9 cellular contexts compared by ENCODE assay signal in the genomic region with DNA sequence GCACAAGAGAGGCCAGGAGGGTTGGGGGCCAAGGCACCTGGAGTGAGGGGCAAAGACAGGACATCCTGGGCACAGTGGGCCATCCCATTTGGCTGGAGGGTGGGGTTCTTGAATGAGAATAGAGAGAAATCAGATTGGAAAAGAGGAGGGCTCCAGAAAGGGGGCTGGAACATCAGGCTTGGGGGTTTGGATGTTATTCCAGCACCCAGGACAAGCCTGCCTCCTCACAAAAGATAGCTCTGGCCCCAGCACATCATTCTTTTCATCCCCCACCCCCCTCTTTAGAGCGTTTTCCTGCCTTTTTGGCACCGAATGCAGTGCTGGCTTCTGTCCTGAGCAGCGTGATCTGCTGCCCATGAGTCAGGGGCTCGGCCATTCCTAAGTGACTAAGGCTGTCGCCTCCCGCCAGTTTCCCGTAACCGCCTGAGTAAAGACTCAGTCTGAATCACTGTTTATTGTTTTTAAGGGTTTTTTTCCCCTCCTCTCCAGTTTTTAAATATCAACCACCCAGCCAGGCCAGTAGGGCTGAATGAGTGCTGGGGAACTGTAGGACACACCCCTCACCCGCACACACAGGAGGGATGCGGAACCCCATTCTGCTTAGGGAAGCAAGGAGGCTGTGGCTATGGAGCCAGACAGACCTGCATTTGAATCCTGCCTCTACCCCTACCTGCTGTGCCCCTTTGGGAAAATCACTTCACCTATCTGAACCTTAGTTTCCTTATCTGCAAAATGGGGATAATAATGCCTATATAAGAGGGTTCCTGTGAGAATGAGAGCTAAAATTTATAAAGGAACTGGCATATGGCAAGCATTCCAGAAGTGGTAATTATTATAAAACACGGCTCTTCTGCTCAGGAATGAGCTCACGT. TPM values are rescaled to one million over a fixed set of nuclear protein-coding genes. Genes with fewer than 3 reads are reported as not detected.
DNase-seq lines count a peak whose midpoint lies in the region; ATAC-seq and TF ChIP-seq lines count a peak whose summit lies in the region.
"Had no signal": no experiment of that assay in that cellular context is flagged by ENCODE, and none has a peak within 500 bp of the region (broad histone marks: within the 10 kb centered on the region; RNA-seq: fewer than 3 reads in every experiment).

No MANE protein-coding gene starts in this region.

- DNase-seq in GM23248: peak; percentile 99
- DNase-seq in amniotic epithelial cell (ENCODE audit: low read depth): peak; percentile 78
- DNase-seq in left ventricle myocardium superior: peak; percentile 85
- peak; percentile 97 for DNase-seq in retinal pigment epithelial cell (ENCODE audit: low read depth)
- DNase-seq in activated effector memory CD4-positive, alpha-beta T cell treated with Interleukin-2 at 50 U/mL for 16 hours: no peak
- no peak for DNase-seq in NCI-H1436 treated with DMSO at 0.1 percent for 48 hours (lab: John Stamatoyannopoulos, UW)
- DNase-seq in activated naive CD4-positive, alpha-beta T cell treated with anti-CD3 and anti-CD28 coated beads, Interleukin-2, amount 50 U/mL, for 72 hours (ENCODE audit: low spot score in 2 of 2): no peak
- DNase-seq in activated naive CD4-positive, alpha-beta T cell treated with anti-CD3 and anti-CD28 coated beads, Interleukin-2, amount 50 U/mL, for 16 hours: no peak
- DNase-seq: activated naive CD8-positive, alpha-beta T cell treated with anti-CD3 and anti-CD28 coated beads, Interleukin-2, amount 10 ng/mL, durations not matched to agents 7 days and 5 days had no signal

- peaks cover 38% of the 10 kb centered on the region for H3K4me1 ChIP-seq in GM23248 (ENCODE audit: insufficient read depth)

- 1 to 3% methylated on average over 12 of the region's 12 CpGs for WGBS in GM23248 (ENCODE audit: low coverage in 1 of 2, low lambda C conversion rate in 2 of 2, missing lambda C conversion rate in 2 of 2), 2 experiments

- H3K36me3 ChIP-seq in GM23248 (ENCODE audit: low read depth): no peaks in the 10 kb centered on the region

- peaks cover 19% of the 10 kb centered on the region; the same call in 1 of the 2 replicates for H3F3A ChIP-seq in GM23248 (ENCODE audit: insufficient read depth)

- peak overlapping the region; percentile 64 for H3K9ac ChIP-seq in GM23248

- no peaks in the 10 kb centered on the region for H3K27me3 ChIP-seq in GM23248 (replicated peaks; ENCODE audit: insufficient read depth)

- in situ Hi-C loops in GM23248 (cut with MboI): no loop called here

- no peaks in the 10 kb centered on the region for H4K20me1 ChIP-seq in GM23248 (ENCODE audit: insufficient read depth)

- H3K79me2 ChIP-seq in GM23248 (ENCODE audit: insufficient read depth): no peaks in the 10 kb centered on the region

- H3K4me3 ChIP-seq in GM23248: peak overlapping the region; percentile 33
- no peak overlapping the region for H3K4me3 ChIP-seq in retinal pigment epithelial cell (ENCODE audit: low read length)

- peak; percentile 9 for TF ChIP-seq CTCF in retinal pigment epithelial cell (conservative IDR thresholded peaks at IDR 0.05; ENCODE audit: low read depth, low read length)

- H3K4me2 ChIP-seq in GM23248 (ENCODE audit: unreplicated experiment): peak overlapping the region; percentile 77

- H2AFZ ChIP-seq in GM23248: peak overlapping the region; percentile 46

- peak overlapping the region; percentile 79 for H3K27ac ChIP-seq in GM23248

- no peaks in the 10 kb centered on the region for H3K9me3 Mint-ChIP-seq in activated naive CD4-positive, alpha-beta T cell treated with anti-CD3 and anti-CD28 coated beads, Interleukin-2, amount 50 U/mL, for 72 hours
- H3K9me3 Mint-ChIP-seq: activated naive CD8-positive, alpha-beta T cell treated with anti-CD3 and anti-CD28 coated beads, Interleukin-2, amount 10 ng/mL, durations not matched to agents 7 days and 5 days had no signal

- H3K9me3 ChIP-seq in GM23248 (ENCODE audit: low read depth): no peaks in the 10 kb centered on the region

- H3K9me2 ChIP-seq in GM23248 (ENCODE audit: insufficient read depth): no peaks in the 10 kb centered on the region

- no peaks in the 10 kb centered on the region for H3K36me3 Mint-ChIP-seq in activated naive CD4-positive, alpha-beta T cell treated with anti-CD3 and anti-CD28 coated beads, Interleukin-2, amount 50 U/mL, for 72 hours
- H3K36me3 Mint-ChIP-seq: activated naive CD8-positive, alpha-beta T cell treated with anti-CD3 and anti-CD28 coated beads, Interleukin-2, amount 10 ng/mL, durations not matched to agents 7 days and 5 days had no signal

- intact Hi-C loops in left ventricle myocardium superior (cut with micrococcal nuclease): no loop called here

- H3K27ac Mint-ChIP-seq in activated naive CD4-positive, alpha-beta T cell treated with anti-CD3 and anti-CD28 coated beads, Interleukin-2, amount 50 U/mL, for 72 hours: no peak overlapping the region
- H3K27ac Mint-ChIP-seq: activated naive CD8-positive, alpha-beta T cell treated with anti-CD3 and anti-CD28 coated beads, Interleukin-2, amount 10 ng/mL, durations not matched to agents 7 days and 5 days had no signal

- ATAC-seq in left ventricle myocardium superior: peak; percentile 66
- ATAC-seq in activated naive CD4-positive, alpha-beta T cell treated with anti-CD3 and anti-CD28 coated beads, Interleukin-2, amount 50 U/mL, for 72 hours: no peak

RNA-seq across cellular contexts. Expression of a gene that starts 32.4 kb away (rescaled TPM):
- total RNA-seq in GM23248 (2014; rRNA removed; shearing (Covaris generic)): 11.9 and 12.0 TPM in 2 replicates
- 4.1 and 5.7 TPM in 2 replicates for polyA plus RNA-seq in GM23248 (2016; fragmentation: Nextera tagmentation; extraction: Ambion mirVana)
- 8.8 TPM for total RNA-seq in left ventricle myocardium superior
- under 1 TPM; 0.27 to 0.88 TPM for total RNA-seq in activated naive CD4-positive, alpha-beta T cell treated with anti-CD3 and anti-CD28 coated beads, Interleukin-2, amount 50 U/mL, for 72 hours

Comparison
In these comparisons a context has a peak if more than half of its experiments do, and no peak if none do; other contexts are left out.
1. DNase-seq: peak in GM23248 (single experiment), amniotic epithelial cell (single experiment), left ventricle myocardium superior (single experiment) and retinal pigment epithelial cell (single experiment); none in activated effector memory CD4-positive, alpha-beta T cell treated with Interleukin-2 at 50 U/mL for 16 hours (single experiment), NCI-H1436 treated with DMSO at 0.1 percent for 48 hours (single experiment), activated naive CD4-positive, alpha-beta T cell treated with anti-CD3 and anti-CD28 coated beads, Interleukin-2, amount 50 U/mL, for 72 hours (0 of 2) and activated naive CD4-positive, alpha-beta T cell treated with anti-CD3 and anti-CD28 coated beads, Interleukin-2, amount 50 U/mL, for 16 hours (single experiment).